ENCODE assay signal across 8 cellular contexts in the genomic region with DNA sequence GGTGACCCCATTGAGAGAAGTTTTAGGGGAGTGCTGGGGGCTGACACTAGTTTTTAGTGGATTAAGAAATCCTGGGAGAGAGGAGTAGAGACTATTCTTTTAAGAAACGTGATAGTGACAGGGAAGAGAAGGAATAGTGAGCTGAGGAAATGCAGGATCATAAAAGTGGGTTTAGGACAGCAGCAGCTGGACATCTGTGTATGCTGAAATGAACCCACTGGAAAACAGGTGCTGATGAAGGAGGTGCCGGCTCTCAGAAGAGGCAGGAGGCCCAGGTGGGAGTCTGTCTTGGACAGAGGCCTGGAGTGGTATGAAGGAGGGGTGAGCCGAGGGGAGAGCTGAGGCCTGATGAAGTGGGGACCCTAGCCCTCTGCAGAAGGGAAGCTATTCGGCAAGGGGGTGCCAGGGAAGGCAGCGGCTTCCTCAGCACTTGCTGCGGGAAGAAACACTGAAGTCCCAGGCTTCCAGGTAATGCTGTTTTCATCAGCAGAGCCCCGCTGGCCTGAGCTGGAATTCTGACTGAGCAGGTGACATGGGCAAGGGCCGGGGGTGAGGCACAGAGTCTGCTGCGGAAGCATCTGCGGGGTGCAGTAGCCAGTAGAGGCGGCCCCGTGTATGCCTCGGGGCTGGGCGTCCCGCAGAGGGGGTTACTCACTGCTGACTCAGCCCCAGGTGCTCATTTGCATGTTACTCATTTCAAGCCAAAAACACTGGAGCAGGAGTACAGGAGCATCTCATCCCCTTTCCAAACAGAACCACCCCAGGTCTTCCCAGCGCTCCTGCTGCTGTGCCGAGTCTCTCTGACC.
A peak's percentile ranks its signal among the peaks of the same experiment; 100 is the strongest.
DNase-seq lines count a peak whose midpoint lies in the region; ATAC-seq, FAIRE-seq and TF ChIP-seq lines count a peak whose summit lies in the region.

No MANE protein-coding gene starts in this region.

- dilution Hi-C loops in endothelial cell of umbilical vein (cut with MboI; ENCODE audit: extremely low pct_ligation_motif_present, low sequenced_read_pairs), result no loop called here

- peak overlapping the region; percentile 72 for H3K4me2 ChIP-seq in HCT116 (ENCODE audit: low read length)
- H3K4me2 ChIP-seq in endothelial cell of umbilical vein (ENCODE audit: insufficient read depth, low read length), result no peak overlapping the region

- intact Hi-C loops in HCT116 (cut with micrococcal nuclease) (loop anchor here (5.0 kb wide), 1 partner anchor 977 kb away; no protein-coding TSS in a partner anchor), endothelial cell of umbilical vein (cut with micrococcal nuclease) (no loop called here)

- peak; percentile 97 for ATAC-seq in HCT116

- no peaks in the 10 kb centered on the region for H3K27me3 ChIP-seq in HCT116 (ENCODE audit: insufficient read depth, low read length)
- H3K27me3 ChIP-seq in endothelial cell of umbilical vein (ENCODE audit: control insufficient read depth in 2 of 2, insufficient read depth in 2 of 2, low read length in 2 of 2), result no peaks in the 10 kb centered on the region

- H2AFZ ChIP-seq in HCT116 (ENCODE audit: low read depth, low read length, poor library complexity, severe bottlenecking) (peak overlapping the region; percentile 48), endothelial cell of umbilical vein (ENCODE audit: low read depth, low read length) (peak overlapping the region; percentile 37)

- BruUV-seq in HCT116 (replicated peaks; lab: Mats Ljungman, UMichigan) (no TSS peak), endothelial cell of umbilical vein (replicated peaks; lab: Mats Ljungman, UMichigan) (no TSS peak)

- POLR2A ChIA-PET in HCT116 (lab: Charles Lee), result no interaction called here
- POLR2A ChIA-PET in endothelial cell of umbilical vein (lab: Charles Lee), result no interaction called here

- H3K4me1 ChIP-seq in HCT116 (ENCODE audit: control insufficient read depth in 1 of 2, insufficient read depth in 2 of 2, low read length in 2 of 2) (peaks cover 9 to 33% of the 10 kb centered on the region in 2 experiments), endothelial cell of umbilical vein (ENCODE audit: control insufficient read depth, extremely low read depth, insufficient read depth, low read length) (peaks cover 11% of the 10 kb centered on the region)

- H3K4me3 ChIP-seq in HCT116 (replicated peaks in 1 of 2; ENCODE audit: low read depth in 1 of 2, low read length in 2 of 2), result peak overlapping the region; percentile 9 to 34; a peak in 3 of 4 replicates
- no peak overlapping the region for H3K4me3 ChIP-seq in endothelial cell of umbilical vein (replicated peaks in 1 of 3; ENCODE audit: insufficient read depth in 1 of 3, low read depth in 1 of 3, low read length in 3 of 3)

- DNase-seq in NCI-H345 (lab: John Stamatoyannopoulos, UW), result peak; percentile 16
- no peak for DNase-seq in NCI-H345 treated with DMSO at 0.1 percent for 48 hours (lab: John Stamatoyannopoulos, UW; ENCODE audit: unreplicated experiment)
- peak; percentile 35 for DNase-seq in HCT116 (ENCODE audit: low read depth, low spot score)
- DNase-seq in M059J (ENCODE audit: low read depth), result peak; percentile 87
- peak; percentile 44 for DNase-seq in endothelial cell of umbilical vein (ENCODE audit: low read depth, low spot score)
- DNase-seq in renal cortical epithelial cell (ENCODE audit: low read depth), result peak; percentile 83
- DNase-seq in amniotic stem cell (lab: John Stamatoyannopoulos, UW), result no peak
- DNase-seq in NCI-H2171 treated with DMSO at 0.1 percent for 48 hours (lab: John Stamatoyannopoulos, UW), result no peak

- no peak for FAIRE-seq in endothelial cell of umbilical vein (lab: Jason Lieb, UNC)

- CTCF ChIA-PET in HCT116 (lab: Charles Lee) (interaction anchor here (1.1 kb wide), 1 partner anchor 315 kb away, joined by 3 read pairs; no protein-coding TSS in a partner anchor), endothelial cell of umbilical vein (lab: Charles Lee) (interaction anchor here (1.0 to 1.9 kb wide), 6 partner anchors 9 to 203 kb away, joined by 3 to 7 read pairs (median 4); no protein-coding TSS in a partner anchor)

- TF ChIP-seq RAD21 in HCT116 (IDR thresholded peaks at IDR 0.05; ENCODE audit: low read depth), result no peak

- H3K36me3 ChIP-seq in HCT116 (ENCODE audit: control insufficient read depth in 1 of 2, insufficient read depth in 2 of 2, low read length in 2 of 2), result no peaks in the 10 kb centered on the region
- no peaks in the 10 kb centered on the region for H3K36me3 ChIP-seq in endothelial cell of umbilical vein (ENCODE audit: control insufficient read depth in 2 of 2, extremely low read depth in 1 of 2, insufficient read depth in 2 of 2, low read length in 2 of 2)

- H3K79me2 ChIP-seq in HCT116 (ENCODE audit: insufficient read depth, low read length) (no peaks in the 10 kb centered on the region), endothelial cell of umbilical vein (ENCODE audit: control insufficient read depth, insufficient read depth, low read length) (no peaks in the 10 kb centered on the region)

- no peaks in the 10 kb centered on the region for H4K20me1 ChIP-seq in HCT116 (ENCODE audit: insufficient read depth)
- no peaks in the 10 kb centered on the region for H4K20me1 ChIP-seq in endothelial cell of umbilical vein (replicated peaks; ENCODE audit: control insufficient read depth, extremely low read depth, insufficient read depth, low read length)

- no peaks in the 10 kb centered on the region for H3K9me3 ChIP-seq in HCT116 (ENCODE audit: control insufficient read depth in 1 of 2, insufficient read depth in 1 of 2, low read depth in 1 of 2, low read length in 2 of 2)
- no peaks in the 10 kb centered on the region for H3K9me3 ChIP-seq in endothelial cell of umbilical vein (replicated peaks; ENCODE audit: control insufficient read depth, insufficient read depth, low read length)

- RAD21 ChIA-PET in HCT116 (lab: Charles Lee; ENCODE audit: low non-redundant PET in 1 of 2, low total read pairs in 2 of 2, uncharacterized antibody in 2 of 2, unreplicated experiment in 2 of 2), result no interaction called here

- TF ChIP-seq POLR2A in HCT116 (IDR thresholded peaks at IDR 0.05; ENCODE audit: borderline replicate concordance, extremely low read depth, insufficient read depth, insufficient read length), result no peak
- TF ChIP-seq POLR2A in endothelial cell of umbilical vein (IDR thresholded peaks at IDR 0.05; ENCODE audit: low read depth, low read length), result no peak

- H3K9me2 ChIP-seq in HCT116 (ENCODE audit: insufficient read depth), result no peaks in the 10 kb centered on the region

- H3K9me1 ChIP-seq in endothelial cell of umbilical vein (replicated peaks; ENCODE audit: control insufficient read depth, extremely low read depth, insufficient read depth, low read length), result no peaks in the 10 kb centered on the region

- H3K9ac ChIP-seq in HCT116 (ENCODE audit: low read length) (peak overlapping the region; percentile 24; the same call in 1 of the 2 replicates), endothelial cell of umbilical vein (replicated peaks; ENCODE audit: extremely low read depth, insufficient read depth, low read length) (no peak overlapping the region)

- no peak for TF ChIP-seq CTCF in HCT116 (IDR thresholded peaks at IDR 0.05 in 2 of 3, conservative IDR thresholded peaks at IDR 0.05 in 1 of 3; ENCODE audit: borderline replicate concordance in 1 of 3, insufficient read depth in 1 of 3, low read depth in 2 of 3, low read length in 2 of 3)
- no peak for TF ChIP-seq CTCF in endothelial cell of umbilical vein (IDR thresholded peaks at IDR 0.05; ENCODE audit: extremely low read depth in 1 of 2, insufficient read depth in 1 of 2, low read depth in 1 of 2, low read length in 2 of 2)

- H3K27ac ChIP-seq in HCT116 (ENCODE audit: low read depth, low read length), result no peak overlapping the region
- H3K27ac ChIP-seq in endothelial cell of umbilical vein (ENCODE audit: insufficient read depth, low read depth, low read length), result no peak overlapping the region

TF ChIP-seq in HCT116, 20 proteins besides CTCF, POLR2A, EP300 and RAD21 (continues in another document):
- TF ChIP-seq FOSL1 (IDR thresholded peaks at IDR 0.05; ENCODE audit: low read depth), result peak; percentile 96
- TF ChIP-seq EZH2phosphoT487 (IDR thresholded peaks at IDR 0.05; ENCODE audit: borderline replicate concordance), result no peak
- TF ChIP-seq SP1 (IDR thresholded peaks at IDR 0.05; ENCODE audit: low read depth), result peak; percentile 46; the same call in 1 of the 2 replicates
- 0 out of 2 replicates have a peak, but pooled peaks have one; percentile 16 for TF ChIP-seq POLR2AphosphoS5 (IDR thresholded peaks at IDR 0.05; ENCODE audit: low read depth, low read length)

TF ChIP-seq in endothelial cell of umbilical vein, 7 proteins besides CTCF, POLR2A, EP300 and RAD21:
- TF ChIP-seq EZH2 (IDR thresholded peaks at IDR 0.05; ENCODE audit: borderline replicate concordance, low read depth, low read length, severe bottlenecking) (no peak), JUN (IDR thresholded peaks at IDR 0.05; ENCODE audit: borderline replicate concordance, insufficient read depth, insufficient read length, low read depth) (no peak), FOS (IDR thresholded peaks at IDR 0.05; ENCODE audit: borderline replicate concordance, insufficient read depth, low read length) (no peak)

Comparison
In these comparisons a context has a peak if more than half of its experiments do, and no peak if none do; other contexts are left out.
1. DNase-seq: peak in NCI-H345 (single experiment), HCT116 (single experiment), M059J (single experiment), endothelial cell of umbilical vein (single experiment) and renal cortical epithelial cell (single experiment); none in NCI-H345 treated with DMSO at 0.1 percent for 48 hours (single experiment), amniotic stem cell (single experiment) and NCI-H2171 treated with DMSO at 0.1 percent for 48 hours (single experiment).
2. H3K4me3 ChIP-seq: peak in HCT116 (2 of 2); none in endothelial cell of umbilical vein (0 of 3).